12 cellular contexts compared by ENCODE assay signal in the genomic region with DNA sequence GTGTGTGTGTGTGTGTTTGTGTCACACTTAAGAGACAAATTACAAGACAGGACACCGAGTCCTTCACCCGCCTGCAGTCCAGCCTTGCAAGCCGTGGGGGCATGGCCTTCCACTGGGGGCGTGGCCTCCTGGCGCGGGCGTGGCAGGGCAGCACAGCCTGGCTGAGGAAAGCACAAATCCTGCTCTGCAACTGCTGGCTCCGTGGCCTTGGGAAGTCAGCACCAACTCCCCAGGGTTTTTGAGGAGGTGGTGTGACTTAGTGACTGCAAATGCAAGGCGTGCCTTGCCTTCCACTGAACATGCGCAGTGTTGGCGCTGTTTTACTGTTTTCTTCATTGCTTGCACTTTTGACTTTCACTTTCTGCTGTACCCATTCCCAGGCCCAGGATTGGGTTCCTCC. TPM values are rescaled to one million over a fixed set of nuclear protein-coding genes. Genes with fewer than 3 reads are reported as not detected.
DNase-seq lines count a peak whose midpoint lies in the region; ATAC-seq, FAIRE-seq and TF ChIP-seq lines count a peak whose summit lies in the region.
"Had no signal": no experiment of that assay in that cellular context is flagged by ENCODE, and none has a peak within 500 bp of the region (broad histone marks: within the 10 kb centered on the region; RNA-seq: fewer than 3 reads in every experiment).

No MANE protein-coding gene starts in this region.

- POLR2A ChIA-PET in Panc1 (lab: Charles Lee): no interaction called here
- POLR2A ChIA-PET in activated CD4-positive, alpha-beta T cell treated with anti-CD3 and anti-CD28 coated beads for 36 hours (lab: Charles Lee): no interaction called here

- no peaks in the 10 kb centered on the region for H4K20me1 ChIP-seq in keratinocyte (ENCODE audit: control insufficient read depth, extremely low read depth, insufficient read depth, low read length)

- no peak overlapping the region for H3K9ac ChIP-seq in keratinocyte (ENCODE audit: control insufficient read depth, extremely low read depth, insufficient read depth, low read length)

- no peaks in the 10 kb centered on the region for H3K4me1 Mint-ChIP-seq in activated CD4-positive, alpha-beta T cell treated with anti-CD3 and anti-CD28 coated beads for 36 hours
- H3K4me1 Mint-ChIP-seq: memory B cell had no signal

- no peak overlapping the region for H3K4me3 ChIP-seq in H7 (ENCODE audit: insufficient read depth, low read depth, low read length)
- H3K4me3 ChIP-seq in Panc1 (ENCODE audit: low read depth in 2 of 2, low read length in 2 of 2): peak overlapping the region; percentile 40 to 66
- H3K4me3 ChIP-seq in keratinocyte (ENCODE audit: control insufficient read depth in 2 of 3, extremely low read depth in 1 of 3, insufficient read depth in 2 of 3, low read depth in 1 of 3, low read length in 3 of 3): no peak overlapping the region

- H3K4me1 ChIP-seq in Panc1 (ENCODE audit: control insufficient read depth, insufficient read depth, low read length): no peaks in the 10 kb centered on the region; the same call in 1 of the 2 replicates
- H3K4me1 ChIP-seq in keratinocyte (ENCODE audit: control insufficient read depth, extremely low read depth, insufficient read depth, low read length): no peaks in the 10 kb centered on the region

- CTCF ChIA-PET in Panc1 (lab: Charles Lee): no interaction called here
- CTCF ChIA-PET in activated CD4-positive, alpha-beta T cell treated with anti-CD3 and anti-CD28 coated beads for 36 hours (lab: Charles Lee): interaction anchor here (0.8 kb wide), 1 partner anchor 17 kb away, joined by 3 read pairs; no protein-coding TSS in a partner anchor

- no peak overlapping the region for H3K4me3 Mint-ChIP-seq in activated CD4-positive, alpha-beta T cell treated with anti-CD3 and anti-CD28 coated beads for 36 hours
- H3K4me3 Mint-ChIP-seq: activated CD8-positive, alpha-beta T cell treated with anti-CD3 and anti-CD28 coated beads, Interleukin-2, amount 10 ng/mL, durations not matched to agents 7 days and 5 days; memory B cell had no signal

- TF ChIP-seq CTCF in Panc1 (IDR thresholded peaks at IDR 0.05): no peak
- TF ChIP-seq CTCF in keratinocyte (optimal IDR thresholded peaks at IDR 0.05 in 1 of 3, IDR thresholded peaks at IDR 0.05 in 1 of 3, conservative IDR thresholded peaks at IDR 0.05 in 1 of 3; ENCODE audit: extremely low read depth in 1 of 3, insufficient read depth in 2 of 3, low read length in 3 of 3): no peak

- peak overlapping the region; percentile 3 for H3K4me2 ChIP-seq in keratinocyte (ENCODE audit: control insufficient read depth, extremely low read depth, insufficient read depth, low read depth, low read length)

- H3K27ac Mint-ChIP-seq in activated CD4-positive, alpha-beta T cell treated with anti-CD3 and anti-CD28 coated beads for 36 hours: no peak overlapping the region
- H3K27ac Mint-ChIP-seq: activated CD8-positive, alpha-beta T cell treated with anti-CD3 and anti-CD28 coated beads, Interleukin-2, amount 10 ng/mL, durations not matched to agents 7 days and 5 days; memory B cell had no signal

- intact Hi-C loops in Panc1 (cut with micrococcal nuclease; ENCODE audit: unreplicated experiment): no loop called here
- intact Hi-C loops in activated CD4-positive, alpha-beta T cell treated with anti-CD3 and anti-CD28 coated beads for 36 hours (cut with DNase I, micrococcal nuclease): no loop called here

- no TSS peak for BruUV-seq in Panc1 (replicated peaks; lab: Mats Ljungman, UMichigan)

- peak; percentile 92 for ATAC-seq in Panc1
- no peak for ATAC-seq in activated CD4-positive, alpha-beta T cell treated with anti-CD3 and anti-CD28 coated beads for 36 hours
- ATAC-seq: activated CD8-positive, alpha-beta T cell treated with anti-CD3 and anti-CD28 coated beads, Interleukin-2, amount 10 ng/mL, durations not matched to agents 7 days and 5 days had no signal

- FAIRE-seq in keratinocyte (lab: Jason Lieb, UNC): no peak

- H3K36me3 ChIP-seq in H7 (replicated peaks; ENCODE audit: control insufficient read depth, insufficient read depth, low read length): no peaks in the 10 kb centered on the region
- H3K36me3 ChIP-seq in Panc1 (ENCODE audit: control insufficient read depth, insufficient read depth, low read length): no peaks in the 10 kb centered on the region
- H3K36me3 ChIP-seq in keratinocyte (ENCODE audit: control insufficient read depth in 2 of 2, extremely low read depth in 1 of 2, insufficient read depth in 2 of 2, low read length in 2 of 2): no peaks in the 10 kb centered on the region

- no peak overlapping the region for H2AFZ ChIP-seq in keratinocyte (ENCODE audit: control insufficient read depth, low read length)

- no peaks in the 10 kb centered on the region for H3K9me1 ChIP-seq in keratinocyte (ENCODE audit: control insufficient read depth, extremely low read depth, insufficient read depth, low read length)

- H3K9me3 Mint-ChIP-seq in activated CD4-positive, alpha-beta T cell treated with anti-CD3 and anti-CD28 coated beads for 36 hours (ENCODE audit: low read depth): no peaks in the 10 kb centered on the region
- H3K9me3 Mint-ChIP-seq: memory B cell had no signal

- H3K27ac ChIP-seq in Panc1 (ENCODE audit: low read length): peak overlapping the region; percentile 26; the same call in 1 of the 2 replicates
- no peak overlapping the region for H3K27ac ChIP-seq in keratinocyte (ENCODE audit: control insufficient read depth, insufficient read depth, low read length)

- in situ Hi-C loops in Caki2 (cut with HindIII; ENCODE audit: low pct_unique_long_range_greater_than_20kb, low sequenced_read_pairs) (no loop called here), Panc1 (cut with HindIII; ENCODE audit: low pct_unique_long_range_greater_than_20kb, low sequenced_read_pairs) (no loop called here), G401 (cut with HindIII; ENCODE audit: low sequenced_read_pairs) (no loop called here)

- DNase-seq in Caki2 (ENCODE audit: low read depth) (peak; percentile 60), H7 (peak; percentile 50), Panc1 (ENCODE audit: low read depth, low spot score) (no peak), keratinocyte (ENCODE audit: low read depth, low spot score) (no peak), G401 (ENCODE audit: low spot score) (no peak), pons (ENCODE audit: low spot score) (no peak)
- no peak for DNase-seq in activated CD4-positive, alpha-beta T cell treated with anti-CD3 and anti-CD28 coated beads for 36 hours
- DNase-seq: activated CD8-positive, alpha-beta T cell treated with anti-CD3 and anti-CD28 coated beads, Interleukin-2, amount 10 ng/mL, durations not matched to agents 7 days and 5 days; activated effector memory CD4-positive, alpha-beta T cell treated with anti-CD3 and anti-CD28 coated beads, Interleukin-2, amount 50 U/mL, for 16 hours; foreskin melanocyte; NCI-H2081 treated with DMSO at 0.1 percent for 48 hours had no signal

- peaks cover 25% of the 10 kb centered on the region for H3K27me3 Mint-ChIP-seq in activated CD4-positive, alpha-beta T cell treated with anti-CD3 and anti-CD28 coated beads for 36 hours

- H3K79me2 ChIP-seq in keratinocyte (ENCODE audit: control insufficient read depth, insufficient read depth, low read length): no peaks in the 10 kb centered on the region

- dilution Hi-C loops in keratinocyte (cut with MboI; ENCODE audit: extremely low pct_ligation_motif_present, low sequenced_read_pairs): no loop called here

- peaks cover 1% of the 10 kb centered on the region for H3K36me3 Mint-ChIP-seq in activated CD4-positive, alpha-beta T cell treated with anti-CD3 and anti-CD28 coated beads for 36 hours (ENCODE audit: low read depth)
- H3K36me3 Mint-ChIP-seq: memory B cell had no signal

- H3K27me3 ChIP-seq in H7 (ENCODE audit: control insufficient read depth, insufficient read depth, low read length): no peaks in the 10 kb centered on the region
- H3K27me3 ChIP-seq in Panc1 (ENCODE audit: control insufficient read depth, insufficient read depth, low read length): peaks cover 6% of the 10 kb centered on the region
- no peaks in the 10 kb centered on the region for H3K27me3 ChIP-seq in keratinocyte (ENCODE audit: control insufficient read depth, extremely low read depth, insufficient read depth, low read length)

- no peaks in the 10 kb centered on the region for H3K9me3 ChIP-seq in Panc1 (ENCODE audit: control insufficient read depth, insufficient read depth, low read depth, low read length)
- H3K9me3 ChIP-seq in keratinocyte (ENCODE audit: control insufficient read depth, low read depth, low read length): no peaks in the 10 kb centered on the region

RNA-seq across cellular contexts. Expression of a gene that starts 12.9 kb away (rescaled TPM):
- total RNA-seq in Caki2 (2014; rRNA removed; shearing (Covaris generic); ENCODE audit: low replicate concordance): 18.4 TPM in 2 replicates
- 18.5 and 26.1 TPM in 2 replicates for total RNA-seq in H7 (2014; rRNA removed; shearing (Covaris generic))
- total RNA-seq in Panc1 (2021; ENCODE audit: unreplicated experiment): 32.3 TPM
- polyA plus RNA-seq in Panc1 (2012; ENCODE audit: insufficient read length): 19.0 TPM
- 6.1 to 11.4 TPM (median 8.6 TPM) in 3 replicates for polyA plus RNA-seq in keratinocyte
- 20.3 TPM for polyA plus RNA-seq in keratinocyte (2011; ENCODE audit: low read depth)
- polyA plus RNA-seq in keratinocyte (2011; cell fraction: cytosol; rRNA removed): 7.0 and 7.6 TPM in 2 replicates
- 13.2 and 16.8 TPM in 2 replicates for polyA plus RNA-seq in keratinocyte (2011; cell fraction: nucleus; rRNA removed)
- polyA plus RNA-seq in keratinocyte (2012; ENCODE audit: low replicate concordance): 10.2 and 22.7 TPM in 2 replicates
- 6.1 to 13.6 TPM (median 6.7 TPM) in 3 replicates for polyA minus RNA-seq in keratinocyte
- 5.6 TPM for polyA minus RNA-seq in keratinocyte (2011; cell fraction: cytosol; rRNA and poly(A)+ RNA removed)
- polyA minus RNA-seq in keratinocyte (2011; cell fraction: nucleus; rRNA and poly(A)+ RNA removed): 8.9 and 16.8 TPM in 2 replicates
- 10 to 100 TPM; 26.5 to 30.4 TPM for total RNA-seq in activated CD4-positive, alpha-beta T cell treated with anti-CD3 and anti-CD28 coated beads for 36 hours
- total RNA-seq in G401 (2014; rRNA removed; shearing (Covaris generic)): 18.4 and 27.7 TPM in 2 replicates

Comparison
In these comparisons a context has a peak if more than half of its experiments do, and no peak if none do; other contexts are left out.
1. DNase-seq: peak in Caki2 (single experiment) and H7 (single experiment); none in Panc1 (single experiment), keratinocyte (single experiment), activated CD4-positive, alpha-beta T cell treated with anti-CD3 and anti-CD28 coated beads for 36 hours (single experiment), G401 (single experiment) and pons (single experiment).
2. H3K4me3 ChIP-seq: peak in Panc1 (2 of 2); none in H7 (single experiment) and keratinocyte (0 of 3).